ENCODE assay signal across 1 cellular context in the genomic region with DNA sequence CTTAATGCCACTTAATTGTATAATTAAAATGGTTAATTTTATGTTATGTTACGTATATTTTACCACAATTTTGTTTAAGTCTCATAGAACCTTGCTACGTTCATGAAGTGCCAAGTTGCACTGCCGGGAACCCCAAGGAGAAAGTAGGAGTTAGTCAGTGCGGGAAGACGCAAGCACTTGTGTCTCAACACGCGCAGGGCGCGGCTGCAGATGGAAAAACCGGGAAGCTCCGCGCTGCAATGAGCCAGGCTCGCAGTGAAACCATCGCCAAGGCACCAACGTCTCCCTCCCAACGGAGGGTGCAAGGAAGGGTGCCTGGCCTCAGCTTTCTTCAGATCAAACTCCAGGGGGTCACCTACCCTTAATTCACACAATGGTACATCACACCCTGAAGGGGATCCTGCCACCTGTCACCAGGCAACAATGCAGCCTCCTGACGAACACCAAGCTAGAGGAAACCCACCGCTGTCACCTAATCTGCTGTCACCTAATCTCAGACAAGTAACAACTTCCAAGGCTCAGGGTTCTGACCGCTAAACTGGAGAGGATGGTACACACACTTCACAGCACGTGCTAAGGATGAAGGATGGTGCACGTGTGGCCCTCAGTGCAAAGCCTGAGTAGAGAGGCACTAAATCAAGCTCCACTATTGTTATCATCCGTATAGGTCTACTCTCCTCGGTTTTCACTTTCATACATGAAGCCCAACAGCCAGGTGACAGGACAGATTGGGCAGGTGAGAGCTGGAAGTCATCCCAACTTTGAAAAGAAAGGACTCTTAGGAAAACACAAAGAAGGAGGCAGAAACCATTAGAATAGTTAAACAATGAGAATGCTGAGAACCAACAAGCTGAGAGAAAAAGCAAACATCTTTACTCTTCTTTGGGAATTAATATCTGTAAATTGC.
TF ChIP-seq lines count a peak whose summit lies in the region.

No MANE protein-coding gene starts in this region.

TF ChIP-seq in WTC11, 78 proteins besides CTCF, POLR2A, EP300 and RAD21 (continued from another document):
- TF ChIP-seq, protein P1, sequence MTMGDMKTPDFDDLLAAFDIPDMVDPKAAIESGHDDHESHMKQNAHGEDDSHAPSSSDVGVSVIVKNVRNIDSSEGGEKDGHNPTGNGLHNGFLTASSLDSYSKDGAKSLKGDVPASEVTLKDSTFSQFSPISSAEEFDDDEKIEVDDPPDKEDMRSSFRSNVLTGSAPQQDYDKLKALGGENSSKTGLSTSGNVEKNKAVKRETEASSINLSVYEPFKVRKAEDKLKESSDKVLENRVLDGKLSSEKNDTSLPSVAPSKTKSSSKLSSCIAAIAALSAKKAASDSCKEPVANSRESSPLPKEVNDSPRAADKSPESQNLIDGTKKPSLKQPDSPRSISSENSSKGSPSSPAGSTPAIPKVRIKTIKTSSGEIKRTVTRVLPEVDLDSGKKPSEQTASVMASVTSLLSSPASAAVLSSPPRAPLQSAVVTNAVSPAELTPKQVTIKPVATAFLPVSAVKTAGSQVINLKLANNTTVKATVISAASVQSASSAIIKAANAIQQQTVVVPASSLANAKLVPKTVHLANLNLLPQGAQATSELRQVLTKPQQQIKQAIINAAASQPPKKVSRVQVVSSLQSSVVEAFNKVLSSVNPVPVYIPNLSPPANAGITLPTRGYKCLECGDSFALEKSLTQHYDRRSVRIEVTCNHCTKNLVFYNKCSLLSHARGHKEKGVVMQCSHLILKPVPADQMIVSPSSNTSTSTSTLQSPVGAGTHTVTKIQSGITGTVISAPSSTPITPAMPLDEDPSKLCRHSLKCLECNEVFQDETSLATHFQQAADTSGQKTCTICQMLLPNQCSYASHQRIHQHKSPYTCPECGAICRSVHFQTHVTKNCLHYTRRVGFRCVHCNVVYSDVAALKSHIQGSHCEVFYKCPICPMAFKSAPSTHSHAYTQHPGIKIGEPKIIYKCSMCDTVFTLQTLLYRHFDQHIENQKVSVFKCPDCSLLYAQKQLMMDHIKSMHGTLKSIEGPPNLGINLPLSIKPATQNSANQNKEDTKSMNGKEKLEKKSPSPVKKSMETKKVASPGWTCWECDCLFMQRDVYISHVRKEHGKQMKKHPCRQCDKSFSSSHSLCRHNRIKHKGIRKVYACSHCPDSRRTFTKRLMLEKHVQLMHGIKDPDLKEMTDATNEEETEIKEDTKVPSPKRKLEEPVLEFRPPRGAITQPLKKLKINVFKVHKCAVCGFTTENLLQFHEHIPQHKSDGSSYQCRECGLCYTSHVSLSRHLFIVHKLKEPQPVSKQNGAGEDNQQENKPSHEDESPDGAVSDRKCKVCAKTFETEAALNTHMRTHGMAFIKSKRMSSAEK (CRISPR knock-in tag; IDR thresholded peaks at IDR 0.05; ENCODE audit: borderline replicate concordance) = no peak
- no peak for TF ChIP-seq GRHL2 (CRISPR knock-in tag; IDR thresholded peaks at IDR 0.05; ENCODE audit: insufficient replicate concordance, severe bottlenecking)
- TF ChIP-seq RELA (CRISPR knock-in tag; IDR thresholded peaks at IDR 0.05; ENCODE audit: borderline replicate concordance) = no peak
- no peak for TF ChIP-seq CBFB (CRISPR knock-in tag; IDR thresholded peaks at IDR 0.05; ENCODE audit: low read depth)
- TF ChIP-seq, protein P2, sequence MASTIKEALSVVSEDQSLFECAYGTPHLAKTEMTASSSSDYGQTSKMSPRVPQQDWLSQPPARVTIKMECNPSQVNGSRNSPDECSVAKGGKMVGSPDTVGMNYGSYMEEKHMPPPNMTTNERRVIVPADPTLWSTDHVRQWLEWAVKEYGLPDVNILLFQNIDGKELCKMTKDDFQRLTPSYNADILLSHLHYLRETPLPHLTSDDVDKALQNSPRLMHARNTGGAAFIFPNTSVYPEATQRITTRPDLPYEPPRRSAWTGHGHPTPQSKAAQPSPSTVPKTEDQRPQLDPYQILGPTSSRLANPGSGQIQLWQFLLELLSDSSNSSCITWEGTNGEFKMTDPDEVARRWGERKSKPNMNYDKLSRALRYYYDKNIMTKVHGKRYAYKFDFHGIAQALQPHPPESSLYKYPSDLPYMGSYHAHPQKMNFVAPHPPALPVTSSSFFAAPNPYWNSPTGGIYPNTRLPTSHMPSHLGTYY (CRISPR knock-in tag; IDR thresholded peaks at IDR 0.05) = no peak
- TF ChIP-seq TEAD4 (CRISPR knock-in tag; IDR thresholded peaks at IDR 0.05) = no peak
- no peak for TF ChIP-seq ZNF671 (CRISPR knock-in tag; IDR thresholded peaks at IDR 0.05)
